ENCODE assay signal across 32 cellular contexts in the genomic region with DNA sequence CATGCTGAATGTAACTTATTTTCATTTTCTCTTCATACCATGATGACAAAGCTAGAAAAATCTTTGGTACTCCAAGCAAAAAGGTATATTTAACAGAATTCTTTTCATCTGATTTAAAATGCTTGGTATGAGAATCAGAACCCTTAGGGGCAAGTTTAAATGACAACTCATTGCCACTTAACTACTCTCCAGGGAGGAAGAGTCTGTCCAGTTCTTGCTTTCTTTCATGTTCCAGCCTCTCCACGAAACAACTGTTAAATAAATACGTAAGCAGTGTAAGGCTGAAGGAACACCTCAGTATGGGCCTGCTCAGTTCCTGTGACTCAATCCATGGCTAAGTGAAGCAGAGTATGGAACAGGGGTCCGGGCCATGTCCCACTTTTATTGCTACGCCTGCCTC. TPM values are rescaled to one million over a fixed set of nuclear protein-coding genes. Genes with fewer than 3 reads are reported as not detected.
"Had no signal": no experiment of that assay in that cellular context is flagged by ENCODE, and none has a peak within 500 bp of the region (broad histone marks: within the 10 kb centered on the region; RNA-seq: fewer than 3 reads in every experiment).

No MANE protein-coding gene starts in this region.

- H3K9ac ChIP-seq: SK-N-SH had no signal

- H3K9me3 ChIP-seq: ascending aorta, body of pancreas, SJCRH30, SK-N-SH had no signal

- DNase-seq: activated CD4-positive, alpha-beta T cell treated with anti-CD3 and anti-CD28 coated beads for 4 hours; activated CD8-positive, alpha-beta memory T cell treated with anti-CD3 and anti-CD28 coated beads, Interleukin-2, amount 50 U/mL, for 48 hours; activated CD8-positive, alpha-beta T cell treated with anti-CD3 and anti-CD28 coated beads, Interleukin-2, amount 10 ng/mL, durations not matched to agents 7 days and 5 days; activated effector memory CD4-positive, alpha-beta T cell treated with Interleukin-2 at 50 U/mL for 16 hours; activated naive CD4-positive, alpha-beta T cell; activated T-cell treated with anti-CD3 and anti-CD28 coated beads, Interleukin-2, amount 50 U/mL, for 1 hour; body of pancreas; central memory CD4-positive, alpha-beta T cell; NCI-H1092 treated with DMSO at 0.1 percent for 48 hours; NCI-H1417 treated with DMSO at 0.1 percent for 48 hours; NCI-H1694; NCI-H2029; NCI-H2107; NCI-H345; NCI-H510A; NCI-H526 treated with DMSO at 0.1 percent for 48 hours; NCI-H82; NK-92 treated with Interleukin-12 subunit alpha and Interleukin-12 subunit beta, amount 100 ng/mL, for 24 hours; OCI-M1; RPMI8226; SJCRH30; SK-N-SH; T-helper 1 cell had no signal

- H3K4me2 ChIP-seq: SK-N-SH had no signal

- H3K36me3 ChIP-seq: ascending aorta, SJCRH30 had no signal

- H3K27ac ChIP-seq: ascending aorta, body of pancreas, coronary artery, SJCRH30 had no signal

- H3K27me3 ChIP-seq: ascending aorta, body of pancreas, SJCRH30 had no signal

- H3K4me3 ChIP-seq: ascending aorta, body of pancreas, coronary artery, SJCRH30 had no signal

- ATAC-seq: activated CD4-positive, CD25-positive, alpha-beta regulatory T cell treated with anti-CD3 and anti-CD28 coated beads, Interleukin-2, amount 50 U/mL, for 24 hours; activated CD8-positive, alpha-beta T cell treated with anti-CD3 and anti-CD28 coated beads, Interleukin-2, amount 10 ng/mL, durations not matched to agents 7 days and 5 days; body of pancreas; Panc1; Right ventricle myocardium inferior had no signal

- H3K4me1 ChIP-seq: ascending aorta, body of pancreas, SJCRH30 had no signal

RNA-seq across cellular contexts. Expression of a gene that starts 1.6 kb away (rescaled TPM):
- total RNA-seq: activated CD8-positive, alpha-beta T cell treated with anti-CD3 and anti-CD28 coated beads, Interleukin-2, amount 10 ng/mL, durations not matched to agents 7 days and 5 days; activated T-helper 1 cell treated with anti-CD3 and anti-CD28 coated beads, Interleukin-12 subunit alpha, Interleukin-12 subunit beta, Interleukin-2, Interleukin-4 antibody, amounts not matched to agents 30 ng/mL and 10 ng/mL and 1 ng/mL, durations not matched to agents 14 hours and 24 hours and 36 hours; ascending aorta; body of pancreas; bronchial epithelial cell; chondrocyte; Right ventricle myocardium inferior; SJCRH30; T-helper 2 cell treated with Interferon-gamma antibody and Interleukin-4, amounts not matched to agents 100 ng/mL and 5 ng/mL, for 36 hours had no signal
- polyA plus RNA-seq: SK-N-SH had no signal

RNA-seq across cellular contexts. Expression of a gene that starts 8.2 kb away (rescaled TPM):
- total RNA-seq: activated CD8-positive, alpha-beta T cell treated with anti-CD3 and anti-CD28 coated beads, Interleukin-2, amount 10 ng/mL, durations not matched to agents 7 days and 5 days; activated T-helper 1 cell treated with anti-CD3 and anti-CD28 coated beads, Interleukin-12 subunit alpha, Interleukin-12 subunit beta, Interleukin-2, Interleukin-4 antibody, amounts not matched to agents 30 ng/mL and 10 ng/mL and 1 ng/mL, durations not matched to agents 14 hours and 24 hours and 36 hours; ascending aorta; body of pancreas; bronchial epithelial cell; chondrocyte; Right ventricle myocardium inferior; SJCRH30; T-helper 2 cell treated with Interferon-gamma antibody and Interleukin-4, amounts not matched to agents 100 ng/mL and 5 ng/mL, for 36 hours had no signal
- polyA plus RNA-seq: SK-N-SH had no signal

RNA-seq across cellular contexts. Expression of a gene that starts 13.8 kb away (rescaled TPM):
- total RNA-seq: activated CD8-positive, alpha-beta T cell treated with anti-CD3 and anti-CD28 coated beads, Interleukin-2, amount 10 ng/mL, durations not matched to agents 7 days and 5 days; activated T-helper 1 cell treated with anti-CD3 and anti-CD28 coated beads, Interleukin-12 subunit alpha, Interleukin-12 subunit beta, Interleukin-2, Interleukin-4 antibody, amounts not matched to agents 30 ng/mL and 10 ng/mL and 1 ng/mL, durations not matched to agents 14 hours and 24 hours and 36 hours; ascending aorta; body of pancreas; bronchial epithelial cell; chondrocyte; Right ventricle myocardium inferior; SJCRH30; T-helper 2 cell treated with Interferon-gamma antibody and Interleukin-4, amounts not matched to agents 100 ng/mL and 5 ng/mL, for 36 hours had no signal
- polyA plus RNA-seq: SK-N-SH had no signal

RNA-seq across cellular contexts. Expression of a gene that starts 24.7 kb away (rescaled TPM):
- total RNA-seq: activated CD8-positive, alpha-beta T cell treated with anti-CD3 and anti-CD28 coated beads, Interleukin-2, amount 10 ng/mL, durations not matched to agents 7 days and 5 days; activated T-helper 1 cell treated with anti-CD3 and anti-CD28 coated beads, Interleukin-12 subunit alpha, Interleukin-12 subunit beta, Interleukin-2, Interleukin-4 antibody, amounts not matched to agents 30 ng/mL and 10 ng/mL and 1 ng/mL, durations not matched to agents 14 hours and 24 hours and 36 hours; ascending aorta; body of pancreas; bronchial epithelial cell; chondrocyte; Right ventricle myocardium inferior; SJCRH30; T-helper 2 cell treated with Interferon-gamma antibody and Interleukin-4, amounts not matched to agents 100 ng/mL and 5 ng/mL, for 36 hours had no signal
- polyA plus RNA-seq: SK-N-SH had no signal

RNA-seq across cellular contexts. Expression of a gene that starts 36.6 kb away (rescaled TPM):
- total RNA-seq: activated CD8-positive, alpha-beta T cell treated with anti-CD3 and anti-CD28 coated beads, Interleukin-2, amount 10 ng/mL, durations not matched to agents 7 days and 5 days; activated T-helper 1 cell treated with anti-CD3 and anti-CD28 coated beads, Interleukin-12 subunit alpha, Interleukin-12 subunit beta, Interleukin-2, Interleukin-4 antibody, amounts not matched to agents 30 ng/mL and 10 ng/mL and 1 ng/mL, durations not matched to agents 14 hours and 24 hours and 36 hours; ascending aorta; body of pancreas; bronchial epithelial cell; chondrocyte; Right ventricle myocardium inferior; SJCRH30; T-helper 2 cell treated with Interferon-gamma antibody and Interleukin-4, amounts not matched to agents 100 ng/mL and 5 ng/mL, for 36 hours had no signal
- polyA plus RNA-seq: SK-N-SH had no signal
